8 cellular contexts compared by ENCODE assay signal in the genomic region with DNA sequence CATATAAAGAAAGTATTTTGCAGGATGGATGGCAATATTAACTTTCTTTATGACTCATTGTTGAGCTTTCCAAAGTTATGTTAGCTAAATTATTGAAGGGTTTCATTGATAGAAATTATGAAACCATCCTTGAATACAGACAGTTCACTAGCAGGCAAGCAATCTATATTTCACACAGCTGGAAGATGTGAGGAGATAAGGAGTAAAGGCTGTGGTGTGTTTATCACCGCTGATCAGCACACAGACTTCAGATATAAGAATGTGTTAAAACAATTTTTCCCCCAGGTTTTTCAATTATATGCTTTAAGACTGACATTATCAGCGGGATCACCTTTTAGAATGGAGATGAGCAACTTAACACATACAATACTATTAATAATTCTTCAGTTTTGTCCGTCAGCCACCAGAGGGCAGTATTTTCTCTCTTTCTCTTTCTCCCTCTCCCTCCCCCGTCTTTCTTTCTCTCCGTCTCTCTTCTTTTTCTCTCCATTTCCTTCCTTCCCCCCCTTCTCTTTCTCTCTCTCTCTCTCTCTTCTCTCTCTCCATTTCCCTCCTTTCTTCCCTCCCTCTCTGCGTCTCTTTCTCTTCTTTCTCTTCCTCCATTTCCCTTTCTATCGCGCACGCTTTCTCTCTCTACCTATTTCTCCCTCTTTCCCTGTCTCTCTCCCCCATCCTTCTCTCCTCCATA.
A peak's percentile ranks its signal among the peaks of the same experiment; 100 is the strongest.
DNase-seq lines count a peak whose midpoint lies in the region; ATAC-seq, FAIRE-seq and TF ChIP-seq lines count a peak whose summit lies in the region.

No MANE protein-coding gene starts in this region.

- DNase-seq in A549 (ENCODE audit: low read depth in 1 of 2, low spot score in 1 of 2) (peak; percentile 40 to 50), PC-3 (peak; percentile 50), body of pancreas (peak in 3 of 4 donors; percentile 29 to 44 (median 40)), iPS DF 6.9 (ENCODE audit: low read depth, low spot score) (peak; percentile 41), gastrocnemius medialis (no peak), NCI-H187 treated with DMSO at 0.1 percent for 48 hours (lab: John Stamatoyannopoulos, UW) (no peak)

- POLR2A ChIA-PET in A549 (lab: Yijun Ruan, JAX), result no interaction called here
- POLR2A ChIA-PET in PC-3 (lab: Charles Lee; ENCODE audit: unreplicated experiment), result no interaction called here

- TF ChIP-seq POLR2A in A549 (IDR thresholded peaks at IDR 0.05; ENCODE audit: low read length), result no peak
- TF ChIP-seq POLR2A in body of pancreas (IDR thresholded peaks at IDR 0.05), result no peak
- no peak for TF ChIP-seq POLR2A in gastrocnemius medialis (IDR thresholded peaks at IDR 0.05)

- H3K27ac ChIP-seq in A549, result peak overlapping the region in 1 of 2 experiments; percentile 42; a peak in 1 of 6 replicates
- no peak overlapping the region for H3K27ac ChIP-seq in HUES6 (ENCODE audit: low read depth, low read length)
- H3K27ac ChIP-seq in PC-3 (ENCODE audit: low read length), result no peak overlapping the region
- no peak overlapping the region for H3K27ac ChIP-seq in body of pancreas
- no peak overlapping the region for H3K27ac ChIP-seq in iPS DF 6.9 (ENCODE audit: low read length)
- no peak overlapping the region for H3K27ac ChIP-seq in gastrocnemius medialis

- 22% methylated on average over 9 of the region's 9 CpGs for WGBS in A549 (ENCODE audit: missing lambda C conversion rate)
- WGBS in body of pancreas, 2 donors, result 25 to 27% methylated on average over 9 of the region's 9 CpGs
- 96% methylated on average over 4 of the region's 9 CpGs for WGBS in iPS DF 6.9 (ENCODE audit: insufficient coverage, insufficient read length)

- H3K27me3 ChIP-seq in HUES6 (ENCODE audit: control insufficient read depth, insufficient read depth, low read length), result peaks cover 5% of the 10 kb centered on the region; the same call in 1 of the 2 replicates
- no peaks in the 10 kb centered on the region for H3K27me3 ChIP-seq in PC-3 (ENCODE audit: low read length)
- H3K27me3 ChIP-seq in body of pancreas, result no peaks in the 10 kb centered on the region
- H3K27me3 ChIP-seq in iPS DF 6.9 (ENCODE audit: control insufficient read depth, insufficient read depth, low read length), result 0 out of 2 replicates have a peak, but pooled peaks cover 1% of the 10 kb centered on the region
- H3K27me3 ChIP-seq in gastrocnemius medialis, result no peaks in the 10 kb centered on the region

- H3K36me3 ChIP-seq in HUES6 (ENCODE audit: control insufficient read depth, insufficient read depth, low read length) (no peaks in the 10 kb centered on the region), PC-3 (ENCODE audit: low read depth, low read length) (no peaks in the 10 kb centered on the region), body of pancreas (replicated peaks in 1 of 2; ENCODE audit: insufficient read depth in 1 of 2, low read depth in 2 of 2) (no peaks in the 10 kb centered on the region), iPS DF 6.9 (ENCODE audit: control insufficient read depth, insufficient read depth, low read length) (no peaks in the 10 kb centered on the region), gastrocnemius medialis (no peaks in the 10 kb centered on the region)

- H3K79me2 ChIP-seq in PC-3 (ENCODE audit: low read length), result no peaks in the 10 kb centered on the region

- H3K9me3 ChIP-seq in A549, result no peaks in the 10 kb centered on the region
- H3K9me3 ChIP-seq in HUES6 (ENCODE audit: control insufficient read depth, insufficient read depth, low read depth, low read length), result no peaks in the 10 kb centered on the region
- H3K9me3 ChIP-seq in PC-3 (ENCODE audit: low read length), result no peaks in the 10 kb centered on the region
- no peaks in the 10 kb centered on the region for H3K9me3 ChIP-seq in body of pancreas
- no peaks in the 10 kb centered on the region for H3K9me3 ChIP-seq in iPS DF 6.9 (ENCODE audit: control insufficient read depth, insufficient read depth, low read length)
- no peaks in the 10 kb centered on the region for H3K9me3 ChIP-seq in gastrocnemius medialis

- H3K4me1 ChIP-seq in A549, result peaks cover 3% of the 10 kb centered on the region; the same call in 1 of the 3 replicates
- H3K4me1 ChIP-seq in HUES6 (ENCODE audit: control insufficient read depth, insufficient read depth, low read length), result no peaks in the 10 kb centered on the region
- no peaks in the 10 kb centered on the region; the same call in 1 of the 2 replicates for H3K4me1 ChIP-seq in PC-3 (ENCODE audit: insufficient read depth, low read length)
- no peaks in the 10 kb centered on the region for H3K4me1 ChIP-seq in body of pancreas
- H3K4me1 ChIP-seq in iPS DF 6.9 (ENCODE audit: control insufficient read depth, insufficient read depth, low read length), result no peaks in the 10 kb centered on the region
- peaks cover 0 to 4% of the 10 kb centered on the region in 2 donors for H3K4me1 ChIP-seq in gastrocnemius medialis

- CTCF ChIA-PET in A549 (lab: Yijun Ruan, JAX) (interaction anchor here (0.6 to 1.7 kb wide), 24 partner anchors 9 to 468 kb away, joined by 3 to 10 read pairs (median 3); partner anchors contain the start of gene ITGA8), PC-3 (lab: Charles Lee) (interaction anchor here (0.7 kb wide), 1 partner anchor 129 kb away, joined by 3 read pairs; no protein-coding TSS in a partner anchor)

- intact Hi-C loops in PC-3 (cut with micrococcal nuclease) (loop anchor here (2.0 kb wide), 1 partner anchor 291 kb away; no protein-coding TSS in a partner anchor), body of pancreas (cut with DNase I) (loop anchor here (10.0 kb wide), 1 partner anchor 291 kb away; no protein-coding TSS in a partner anchor), gastrocnemius medialis (cut with DNase I; ENCODE audit: low total_unique reads) (loop anchor here (2.0 to 10.0 kb wide), 2 partner anchors 291 to 391 kb away; no protein-coding TSS in a partner anchor)

- no peak for TF ChIP-seq EP300 in A549 (IDR thresholded peaks at IDR 0.05)

- no peaks in the 10 kb centered on the region for H3K9me2 ChIP-seq in PC-3 (replicated peaks; ENCODE audit: low read length)

- H4K20me1 ChIP-seq in PC-3 (ENCODE audit: low read length), result no peaks in the 10 kb centered on the region

- BruUV-seq in PC-3 (replicated peaks; lab: Mats Ljungman, UMichigan), result no TSS peak

- TF ChIP-seq CTCF in A549 (IDR thresholded peaks at IDR 0.05), result peak; percentile 88
- peak; percentile 69 for TF ChIP-seq CTCF in GM12872 (IDR thresholded peaks at IDR 0.05; ENCODE audit: insufficient read depth, low read depth, low read length)
- peak; percentile 55 for TF ChIP-seq CTCF in PC-3 (conservative IDR thresholded peaks at IDR 0.05; ENCODE audit: low read depth, low read length)
- TF ChIP-seq CTCF in body of pancreas (IDR thresholded peaks at IDR 0.05), result peak; percentile 36 to 94 (median 62)
- TF ChIP-seq CTCF in gastrocnemius medialis (IDR thresholded peaks at IDR 0.05 in 4 of 5, conservative IDR thresholded peaks at IDR 0.05 in 1 of 5), result peak; percentile 32 to 70 (median 57)

- H3K4me3 ChIP-seq in A549 (peak overlapping the region; percentile 33; the same call in 2 of the 3 replicates), HUES6 (ENCODE audit: low read depth, low read length) (peak overlapping the region; percentile 53), PC-3 (ENCODE audit: low read length) (peak overlapping the region; percentile 60), body of pancreas (no peak overlapping the region), iPS DF 6.9 (ENCODE audit: low read length) (no peak overlapping the region; the same call in 1 of the 2 replicates), gastrocnemius medialis (peak overlapping the region; percentile 39 to 50 (median 41))

- peak; percentile 75 to 79 for TF ChIP-seq RAD21 in A549 (conservative IDR thresholded peaks at IDR 0.05 in 1 of 2, IDR thresholded peaks at IDR 0.05 in 1 of 2)

- no peak for FAIRE-seq in A549 (lab: Jason Lieb, UNC)

- H3K9ac ChIP-seq in HUES6 (ENCODE audit: low read length) (no peak overlapping the region), PC-3 (ENCODE audit: low read length) (no peak overlapping the region)

- H3F3A ChIP-seq in PC-3 (ENCODE audit: low read length, unreplicated experiment), result no peaks in the 10 kb centered on the region

- H2AFZ ChIP-seq in PC-3 (ENCODE audit: low read length), result peak overlapping the region; percentile 38; the same call in 1 of the 2 replicates

- in situ Hi-C loops in gastrocnemius medialis (cut with MboI; ENCODE audit: low sequenced_read_pairs in 4 of 4), result loop anchor here (5.0 to 25.0 kb wide), 5 partner anchors 291 to 393 kb away; no protein-coding TSS in a partner anchor

- H3K4me2 ChIP-seq in A549, result peak overlapping the region; percentile 44
- peak overlapping the region; percentile 70 for H3K4me2 ChIP-seq in PC-3 (ENCODE audit: low read length)

- ATAC-seq in A549, result peak; percentile 85 to 88
- peak; percentile 58 for ATAC-seq in PC-3
- ATAC-seq in body of pancreas, result peak; percentile 64
- peak; percentile 70 to 86 for ATAC-seq in gastrocnemius medialis

TF ChIP-seq in A549, 52 proteins besides CTCF, POLR2A, EP300 and RAD21:
- TF ChIP-seq, protein P1, sequence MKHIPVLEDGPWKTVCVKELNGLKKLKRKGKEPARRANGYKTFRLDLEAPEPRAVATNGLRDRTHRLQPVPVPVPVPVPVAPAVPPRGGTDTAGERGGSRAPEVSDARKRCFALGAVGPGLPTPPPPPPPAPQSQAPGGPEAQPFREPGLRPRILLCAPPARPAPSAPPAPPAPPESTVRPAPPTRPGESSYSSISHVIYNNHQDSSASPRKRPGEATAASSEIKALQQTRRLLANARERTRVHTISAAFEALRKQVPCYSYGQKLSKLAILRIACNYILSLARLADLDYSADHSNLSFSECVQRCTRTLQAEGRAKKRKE (CRISPR knock-in tag; IDR thresholded peaks at IDR 0.05; ENCODE audit: low read depth), result no peak
- TF ChIP-seq SMC3 (IDR thresholded peaks at IDR 0.05) (peak; percentile 83), CEBPB (IDR thresholded peaks at IDR 0.05) (no peak)
TF ChIP-seq in A549: peak in this region for 1.

Comparison
In these comparisons a context has a peak if more than half of its experiments do, and no peak if none do; other contexts are left out.
1. DNase-seq: peak in A549 (2 of 2), PC-3 (single experiment), body of pancreas (3 of 4) and iPS DF 6.9 (single experiment); none in gastrocnemius medialis (0 of 2) and NCI-H187 treated with DMSO at 0.1 percent for 48 hours (single experiment).
2. H3K4me3 ChIP-seq: peak in A549 (single experiment), HUES6 (single experiment), PC-3 (single experiment) and gastrocnemius medialis (4 of 4); none in body of pancreas (0 of 2) and iPS DF 6.9 (single experiment).
3. Peak in every context shown above with its lines, with median percentiles within 50 percentile points of each other: ATAC-seq and CTCF ChIP-seq.